ENCODE assay signal across 10 cellular contexts in genomic region chr11:35235944-35236666, GRCh38.
DNase-seq lines count a peak whose midpoint lies in the region; ATAC-seq, FAIRE-seq and TF ChIP-seq lines count a peak whose summit lies in the region.
"Had no signal": no experiment of that assay in that cellular context is flagged by ENCODE, and none has a peak within 500 bp of the region (broad histone marks: within the 10 kb centered on the region; RNA-seq: fewer than 3 reads in every experiment).

No MANE protein-coding gene starts in this region.

- CTCF ChIA-PET in Calu3 (lab: Charles Lee) = interaction anchor here (1.0 to 1.1 kb wide), 3 partner anchors 10 to 227 kb away, joined by 3 to 4 read pairs (median 3); no protein-coding TSS in a partner anchor

- intact Hi-C loops in Calu3 (cut with micrococcal nuclease; ENCODE audit: unreplicated experiment) = loop anchor here (5.0 to 10.0 kb wide), 3 partner anchors 159 to 1569 kb away; no protein-coding TSS in a partner anchor

- H2AFZ ChIP-seq in astrocyte (ENCODE audit: low read depth, low read length) = no peak overlapping the region
- H2AFZ ChIP-seq: hepatocyte had no signal

- peaks cover 61% of the 10 kb centered on the region for H3K4me1 Mint-ChIP-seq in Calu3 (ENCODE audit: low read depth, unreplicated experiment)
- H3K4me1 Mint-ChIP-seq in astrocyte (ENCODE audit: low read depth, unreplicated experiment) = peaks cover 8% of the 10 kb centered on the region

- no peak overlapping the region for H3K4me3 ChIP-seq in astrocyte (ENCODE audit: insufficient read depth, low read depth, low read length)
- H3K4me3 ChIP-seq in skin epidermis = no peak overlapping the region
- H3K4me3 ChIP-seq: hepatocyte, SK-N-MC had no signal

- peaks cover 18% of the 10 kb centered on the region for H3K4me1 ChIP-seq in astrocyte (ENCODE audit: insufficient read depth, low read length)

- H3K79me2 ChIP-seq in astrocyte (ENCODE audit: insufficient read depth, low read length) = no peaks in the 10 kb centered on the region
- H3K79me2 ChIP-seq: hepatocyte had no signal

- H3K9me3 Mint-ChIP-seq in Calu3 (ENCODE audit: low read depth, unreplicated experiment) (no peaks in the 10 kb centered on the region), astrocyte (ENCODE audit: unreplicated experiment) (peaks cover 4% of the 10 kb centered on the region)

- DNase-seq in Calu3 (peak; percentile 75), T-helper 9 cell (peak; percentile 59), astrocyte (ENCODE audit: low read depth) (peak; percentile 87), hypothalamus (lab: John Stamatoyannopoulos, UW) (no peak), NCI-H510A treated with DMSO at 0.1 percent for 48 hours (lab: John Stamatoyannopoulos, UW) (no peak)

- no TSS peak for BruUV-seq in Calu3 (replicated peaks; lab: Mats Ljungman, UMichigan)

- peaks cover 6% of the 10 kb centered on the region for H3K36me3 ChIP-seq in astrocyte (ENCODE audit: insufficient read depth, low read length)

- H3K9ac ChIP-seq in astrocyte (ENCODE audit: low read length) = no peak overlapping the region

- TF ChIP-seq CTCF in Calu3 (IDR thresholded peaks at IDR 0.05; ENCODE audit: unreplicated experiment) (no peak), astrocyte (IDR thresholded peaks at IDR 0.05; ENCODE audit: insufficient read depth, low read depth, low read length) (no peak)

- ATAC-seq in GM18520 (IDR thresholded peaks at IDR 0.05; ENCODE audit: unreplicated experiment) (no peak), GM21529 (IDR thresholded peaks at IDR 0.05; ENCODE audit: unreplicated experiment) (no peak)

- no peaks in the 10 kb centered on the region for H3K27me3 ChIP-seq in astrocyte (ENCODE audit: insufficient read depth, low read length)
- H3K27me3 ChIP-seq: hepatocyte had no signal

- H3K36me3 Mint-ChIP-seq in Calu3 (ENCODE audit: insufficient read depth, unreplicated experiment) (peaks cover 26% of the 10 kb centered on the region), astrocyte (ENCODE audit: low read depth, unreplicated experiment) (peaks cover under 1% of the 10 kb centered on the region)

- H3K27ac Mint-ChIP-seq in Calu3 (ENCODE audit: unreplicated experiment) (peak overlapping the region; percentile 75), astrocyte (ENCODE audit: unreplicated experiment) (peak overlapping the region; percentile 83)

- no peak overlapping the region for H3K4me3 Mint-ChIP-seq in Calu3 (ENCODE audit: low read depth, unreplicated experiment)
- no peak overlapping the region for H3K4me3 Mint-ChIP-seq in astrocyte (ENCODE audit: unreplicated experiment)

- H3K9me3 ChIP-seq in astrocyte (ENCODE audit: insufficient read depth, low read depth, low read length) = no peaks in the 10 kb centered on the region

- no peaks in the 10 kb centered on the region for H4K20me1 ChIP-seq in astrocyte (ENCODE audit: insufficient read depth, low read length)

- peak overlapping the region; percentile 16 for H3K4me2 ChIP-seq in astrocyte (ENCODE audit: low read length)
- H3K4me2 ChIP-seq: hepatocyte had no signal

- H3K27me3 Mint-ChIP-seq in Calu3 (ENCODE audit: unreplicated experiment) = no peaks in the 10 kb centered on the region
- peaks cover 4% of the 10 kb centered on the region for H3K27me3 Mint-ChIP-seq in astrocyte (ENCODE audit: low read depth, unreplicated experiment)

- H3K27ac ChIP-seq in astrocyte (ENCODE audit: low read depth, low read length) (peak overlapping the region; percentile 35), skin epidermis (peak overlapping the region in 20 of 21 experiments; percentile 0 to 81 (median 64))
- H3K27ac ChIP-seq: hepatocyte, SK-N-MC had no signal

- no peak for FAIRE-seq in astrocyte (lab: Jason Lieb, UNC)

Comparison
In these comparisons a context has a peak if more than half of its experiments do, and no peak if none do; other contexts are left out.
1. DNase-seq: peak in Calu3 (single experiment), T-helper 9 cell (single experiment) and astrocyte (single experiment); none in hypothalamus (0 of 51) and NCI-H510A treated with DMSO at 0.1 percent for 48 hours (single experiment).